Comparison of ENCODE assay signal across 1 cellular context in genomic region chr5:132777209-132778069, GRCh38.
TF ChIP-seq lines count a peak whose summit lies in the region.

SEPTIN8 (minus strand) TSS chr5:132777239; CDS start chr5:132777137, 102 bp downstream.

TF ChIP-seq in HepG2, 621 proteins besides CTCF, POLR2A, EP300 and RAD21 (continued from another document):
- TF ChIP-seq HMGXB4 (CRISPR knock-in tag; IDR thresholded peaks at IDR 0.05; ENCODE audit: borderline replicate concordance in 1 of 2, low read depth in 1 of 2) (0 out of 4 replicates have a peak, but pooled peaks of 1 of the 2 experiments have one; percentile 26), ZBTB2 (CRISPR knock-in tag; IDR thresholded peaks at IDR 0.05; ENCODE audit: low read depth) (peak; percentile 66), MAX (IDR thresholded peaks at IDR 0.05) (peak; percentile 4; the same call in 1 of the 2 replicates), HCFC1 (IDR thresholded peaks at IDR 0.05; ENCODE audit: low read depth, low read length) (peak; percentile 56; the same call in 1 of the 2 replicates), POGK (CRISPR knock-in tag; conservative IDR thresholded peaks at IDR 0.05) (peak; percentile 45; the same call in 1 of the 2 replicates), ZFX (CRISPR knock-in tag; IDR thresholded peaks at IDR 0.05; ENCODE audit: low read depth) (peak; percentile 32), CENPX (CRISPR knock-in tag; IDR thresholded peaks at IDR 0.05) (no peak), RXRA (CRISPR knock-in tag; IDR thresholded peaks at IDR 0.05) (peak; percentile 36; the same call in 1 of the 2 replicates), ZBTB38 (CRISPR knock-in tag; IDR thresholded peaks at IDR 0.05) (peak; percentile 75), ZNF292 (CRISPR knock-in tag; IDR thresholded peaks at IDR 0.05; ENCODE audit: borderline replicate concordance, low read depth) (no peak), NAIF1 (CRISPR knock-in tag; IDR thresholded peaks at IDR 0.05; ENCODE audit: borderline replicate concordance) (0 out of 2 replicates have a peak, but pooled peaks have one; percentile 32), ZBTB10 (CRISPR knock-in tag; IDR thresholded peaks at IDR 0.05; ENCODE audit: borderline replicate concordance) (0 out of 2 replicates have a peak, but pooled peaks have one; percentile 47), TERF1 (CRISPR knock-in tag; IDR thresholded peaks at IDR 0.05) (0 out of 2 replicates have a peak, but pooled peaks have one; percentile 36)
